In the genomic region with DNA sequence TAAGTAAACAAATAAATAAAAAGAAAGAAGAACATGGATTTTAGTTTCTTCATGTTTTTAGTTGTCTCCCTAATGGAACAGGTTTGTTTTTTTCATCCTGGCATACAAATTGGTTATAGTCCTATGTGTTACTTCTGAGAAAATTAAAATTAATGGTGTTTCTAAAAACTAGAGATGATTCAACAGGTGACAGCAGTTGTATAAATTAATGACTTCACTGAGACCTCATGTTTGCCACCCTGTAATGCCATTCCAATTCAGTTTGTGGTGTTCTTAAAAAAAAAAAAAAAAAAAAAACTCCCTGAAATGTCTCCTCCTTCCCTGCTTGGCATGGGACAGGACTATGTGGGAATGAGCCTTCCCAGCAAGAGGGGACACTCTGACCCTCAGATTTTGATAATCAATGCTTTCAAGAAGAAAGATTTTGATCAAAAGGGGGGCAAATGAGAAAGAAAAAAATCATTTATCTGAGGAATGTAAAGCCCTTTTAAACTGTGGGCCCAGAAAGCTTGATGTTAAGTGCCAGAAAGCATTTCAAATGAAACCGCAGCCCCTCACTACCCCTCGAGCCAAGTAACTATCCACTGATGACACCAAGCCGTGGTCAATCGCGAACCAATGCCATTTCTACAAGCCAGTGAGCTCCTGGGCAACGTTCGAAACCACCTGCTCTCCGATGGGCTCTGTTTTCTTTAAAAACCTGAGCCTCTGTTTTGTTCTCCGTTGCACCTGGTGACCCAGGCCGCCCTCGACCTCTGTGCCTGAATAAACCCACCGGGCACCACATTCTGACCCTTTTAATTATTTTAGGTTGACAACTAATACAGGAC, we compare ENCODE assay signal across 8 cellular contexts. TPM values are rescaled to one million over a fixed set of nuclear protein-coding genes. Genes with fewer than 3 reads are reported as not detected.
DNase-seq lines count a peak whose midpoint lies in the region; ATAC-seq, FAIRE-seq and TF ChIP-seq lines count a peak whose summit lies in the region.

No MANE protein-coding gene starts in this region.

- no peak overlapping the region for H2AK5ac ChIP-seq in trophoblast cell (ENCODE audit: low read length)

- no CpG with 5 or more reads among the region's 12 CpGs for WGBS in trophoblast cell (ENCODE audit: extremely low coverage, insufficient coverage, insufficient read length)

- no peak for FAIRE-seq in D721Med (lab: Jason Lieb, UNC)

- DNase-seq in GM12864 (ENCODE audit: low read depth) (no peak), PC-3 (no peak), epithelial cell of prostate (ENCODE audit: low read depth, low spot score) (no peak), trophoblast cell (peak in 1 of 2 donors; percentile 13), D721Med (ENCODE audit: insufficient read length, low spot score) (no peak)

- no peaks in the 10 kb centered on the region for H3K9me3 ChIP-seq in PC-3 (ENCODE audit: low read length)
- no peaks in the 10 kb centered on the region for H3K9me3 ChIP-seq in trophoblast cell (ENCODE audit: insufficient read depth, low read depth, low read length)

- no peaks in the 10 kb centered on the region for H3K36me3 ChIP-seq in PC-3 (ENCODE audit: low read depth, low read length)
- H3K36me3 ChIP-seq in trophoblast cell (ENCODE audit: control insufficient read depth in 1 of 2, insufficient read depth in 2 of 2, low read length in 2 of 2), result no peaks in the 10 kb centered on the region

- POLR2A ChIA-PET in PC-3 (lab: Charles Lee; ENCODE audit: unreplicated experiment), result no interaction called here

- no peak overlapping the region for H2BK12ac ChIP-seq in trophoblast cell (ENCODE audit: low read length)

- H2AFZ ChIP-seq in PC-3 (ENCODE audit: low read length) (peak overlapping the region; percentile 86), trophoblast cell (ENCODE audit: insufficient read depth, low read length, poor library complexity) (peak overlapping the region; percentile 12)

- H3F3A ChIP-seq in PC-3 (ENCODE audit: low read length, unreplicated experiment), result no peaks in the 10 kb centered on the region

- peak overlapping the region; percentile 83 for H4K91ac ChIP-seq in trophoblast cell (ENCODE audit: low read depth, low read length)

- no peak for TF ChIP-seq CTCF in GM12864 (IDR thresholded peaks at IDR 0.05; ENCODE audit: low read depth, low read length, missing control alignments)
- no peak for TF ChIP-seq CTCF in PC-3 (conservative IDR thresholded peaks at IDR 0.05; ENCODE audit: low read depth, low read length)
- TF ChIP-seq CTCF in D721Med (IDR thresholded peaks at IDR 0.05; ENCODE audit: insufficient read depth, missing control alignments), result no peak

- peak overlapping the region; percentile 84 for H3K4me3 ChIP-seq in GM12864 (ENCODE audit: low read depth, low read length)
- H3K4me3 ChIP-seq in PC-3 (ENCODE audit: low read length), result peak overlapping the region; percentile 91
- H3K4me3 ChIP-seq in trophoblast cell (ENCODE audit: low read depth, low read length), result peak overlapping the region; percentile 80

- TSS peak; percentile 71 for BruUV-seq in PC-3 (replicated peaks; lab: Mats Ljungman, UMichigan)

- H3K27me3 ChIP-seq in PC-3 (ENCODE audit: low read length), result no peaks in the 10 kb centered on the region
- H3K27me3 ChIP-seq in trophoblast cell (ENCODE audit: insufficient read depth, low read length), result no peaks in the 10 kb centered on the region

- peak overlapping the region; percentile 7 for H4K12ac ChIP-seq in trophoblast cell (ENCODE audit: low read depth, low read length)

- ATAC-seq in PC-3 (no peak), HG03571 (IDR thresholded peaks at IDR 0.05; ENCODE audit: unreplicated experiment) (no peak), GM18511 (IDR thresholded peaks at IDR 0.05; ENCODE audit: unreplicated experiment) (no peak), HG02610 (IDR thresholded peaks at IDR 0.05; ENCODE audit: unreplicated experiment) (no peak)

- intact Hi-C loops in PC-3 (cut with micrococcal nuclease), result no loop called here

- H3K9me2 ChIP-seq in PC-3 (replicated peaks; ENCODE audit: low read length), result no peaks in the 10 kb centered on the region

- peaks cover 12% of the 10 kb centered on the region for H3K79me1 ChIP-seq in trophoblast cell (ENCODE audit: low read length)

- no peak overlapping the region for H2BK120ac ChIP-seq in trophoblast cell (ENCODE audit: insufficient read depth, low read length, poor library complexity)

- CTCF ChIA-PET in PC-3 (lab: Charles Lee), result no interaction called here

- H3K79me2 ChIP-seq in PC-3 (ENCODE audit: low read length) (peaks cover 24% of the 10 kb centered on the region), trophoblast cell (ENCODE audit: control insufficient read depth, insufficient read depth, low read length, poor library complexity) (peaks cover 5% of the 10 kb centered on the region)

- H3K27ac ChIP-seq in PC-3 (ENCODE audit: low read length), result no peak overlapping the region
- H3K27ac ChIP-seq in epithelial cell of prostate, result peak overlapping the region; percentile 53
- H3K27ac ChIP-seq in trophoblast cell (ENCODE audit: low read depth, low read length), result no peak overlapping the region

- peak overlapping the region; percentile 85 for H4K8ac ChIP-seq in trophoblast cell (ENCODE audit: low read depth, low read length)

- H3K4me2 ChIP-seq in PC-3 (ENCODE audit: low read length) (peak overlapping the region; percentile 92), trophoblast cell (ENCODE audit: low read length) (peak overlapping the region; percentile 96)

- no peaks in the 10 kb centered on the region for H4K20me1 ChIP-seq in PC-3 (ENCODE audit: low read length)

- peak overlapping the region; percentile 16 for H3K4ac ChIP-seq in trophoblast cell (ENCODE audit: low read depth, low read length)

- no peak overlapping the region for H3K23ac ChIP-seq in trophoblast cell (ENCODE audit: low read length)

- peak overlapping the region; percentile 67 for H3K14ac ChIP-seq in trophoblast cell (ENCODE audit: low read length)

- H3K9ac ChIP-seq in PC-3 (ENCODE audit: low read length) (peak overlapping the region; percentile 79), trophoblast cell (ENCODE audit: low read length) (peak overlapping the region; percentile 80)

- H3K4me1 ChIP-seq in PC-3 (ENCODE audit: insufficient read depth, low read length) (0 out of 2 replicates have a peak, but pooled peaks cover 11% of the 10 kb centered on the region), trophoblast cell (ENCODE audit: control insufficient read depth in 1 of 2, insufficient read depth in 2 of 2, low read length in 2 of 2) (peaks cover 3 to 18% of the 10 kb centered on the region in 2 experiments)

- no peak overlapping the region for H2BK5ac ChIP-seq in trophoblast cell (ENCODE audit: low read depth, low read length, poor library complexity)

- H3K18ac ChIP-seq in trophoblast cell (ENCODE audit: low read length), result peak overlapping the region; percentile 39

RNA-seq across cellular contexts. Expression of gene EXD3, which starts 0.9 kb away (rescaled TPM):
- total RNA-seq in PC-3 (2014; rRNA removed), result 1.9 and 3.1 TPM in 2 replicates
- 4.7 and 5.1 TPM in 2 replicates for polyA plus RNA-seq in trophoblast cell (2013)

RNA-seq across cellular contexts. Expression of gene NOXA1, which starts 1.1 kb away (rescaled TPM):
- total RNA-seq in PC-3 (2014; rRNA removed), result 0.51 and 1.6 TPM in 2 replicates
- 0.19 and 0.21 TPM in 2 replicates for polyA plus RNA-seq in trophoblast cell (2013)

RNA-seq across cellular contexts. Expression of gene ENTPD8, which starts 19.1 kb away (rescaled TPM):
- 0.17 TPM in 1 of 2 replicates, not detected in the other for total RNA-seq in PC-3 (2014; rRNA removed)
- polyA plus RNA-seq in trophoblast cell (2013), result 0.08 and 0.11 TPM in 2 replicates

RNA-seq across cellular contexts. Expression of gene NSMF, which starts 37.1 kb away (rescaled TPM):
- 29.5 and 30.8 TPM in 2 replicates for total RNA-seq in PC-3 (2014; rRNA removed)
- 18.1 and 19.1 TPM in 2 replicates for polyA plus RNA-seq in trophoblast cell (2013)
